1 cellular context compared by ENCODE assay signal in genomic region chr1:90951009-90951408, GRCh38.
TF ChIP-seq lines count a peak whose summit lies in the region.

No MANE protein-coding gene starts in this region.

TF ChIP-seq in GM12878, 131 proteins besides CTCF, POLR2A, EP300 and RAD21 (continued from another document):
- TF ChIP-seq EZH2 (IDR thresholded peaks at IDR 0.05; ENCODE audit: borderline replicate concordance, control insufficient read depth, low read depth, low read length) = no peak
- TF ChIP-seq, protein P1, sequence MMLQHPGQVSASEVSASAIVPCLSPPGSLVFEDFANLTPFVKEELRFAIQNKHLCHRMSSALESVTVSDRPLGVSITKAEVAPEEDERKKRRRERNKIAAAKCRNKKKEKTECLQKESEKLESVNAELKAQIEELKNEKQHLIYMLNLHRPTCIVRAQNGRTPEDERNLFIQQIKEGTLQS (IDR thresholded peaks at IDR 0.05; ENCODE audit: borderline replicate concordance, extremely low read depth, low read depth, low read length) = no peak
- no peak for TF ChIP-seq PAX5 (IDR thresholded peaks at IDR 0.05; ENCODE audit: borderline replicate concordance, low read depth, low read length)
- TF ChIP-seq ZSCAN29 (IDR thresholded peaks at IDR 0.05) = no peak
- TF ChIP-seq NBN (IDR thresholded peaks at IDR 0.05) = no peak
- TF ChIP-seq BHLHE40 (IDR thresholded peaks at IDR 0.05; ENCODE audit: borderline replicate concordance in 1 of 2, low read depth in 2 of 2, low read length in 1 of 2) = no peak
- no peak for TF ChIP-seq RELA (IDR thresholded peaks at IDR 0.05; ENCODE audit: borderline replicate concordance, partially characterized antibody)
- no peak for TF ChIP-seq ZNF207 (IDR thresholded peaks at IDR 0.05; ENCODE audit: borderline replicate concordance)
- TF ChIP-seq RUNX3 (IDR thresholded peaks at IDR 0.05; ENCODE audit: low read length) = no peak
- no peak for TF ChIP-seq GABPA (IDR thresholded peaks at IDR 0.05; ENCODE audit: low read depth)
- TF ChIP-seq TCF12 (IDR thresholded peaks at IDR 0.05; ENCODE audit: low read depth, low read length) = no peak
